Comparison of ENCODE assay signal across 1 cellular context in the genomic region with DNA sequence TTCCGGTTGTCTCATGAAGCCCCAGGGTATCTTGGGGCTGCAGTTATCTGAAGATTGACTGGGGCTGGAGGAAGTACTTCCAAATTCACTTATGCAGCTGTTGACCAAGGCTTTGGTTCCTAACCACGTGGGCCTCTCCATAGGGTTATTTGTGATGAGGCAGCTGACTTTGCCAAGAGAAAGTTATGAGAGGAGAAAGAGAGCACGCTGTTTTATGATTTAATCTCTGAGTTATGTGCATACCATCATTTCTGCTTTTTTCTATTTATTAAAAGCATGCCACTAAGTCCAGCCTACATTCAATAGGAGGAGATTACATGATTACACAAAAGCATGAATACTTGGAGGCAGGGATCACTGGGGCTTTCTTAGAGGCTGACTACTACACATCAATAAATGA.
TF ChIP-seq lines count a peak whose summit lies in the region.

No MANE protein-coding gene starts in this region.

TF ChIP-seq in HepG2, 621 proteins besides CTCF, POLR2A, EP300 and RAD21:
- no peak for TF ChIP-seq BHLHE40 (IDR thresholded peaks at IDR 0.05; ENCODE audit: low read length)
- TF ChIP-seq HNF4A (CRISPR knock-in tag; IDR thresholded peaks at IDR 0.05) = no peak
- TF ChIP-seq ZNF563 (CRISPR knock-in tag; IDR thresholded peaks at IDR 0.05) = no peak
- no peak for TF ChIP-seq ZNF530 (CRISPR knock-in tag; IDR thresholded peaks at IDR 0.05; ENCODE audit: low read depth)
- TF ChIP-seq NFE2 (CRISPR knock-in tag; IDR thresholded peaks at IDR 0.05) = no peak
- TF ChIP-seq SUZ12 (IDR thresholded peaks at IDR 0.05; ENCODE audit: low read depth, low read length) = no peak
- TF ChIP-seq ZNF17 (CRISPR knock-in tag; IDR thresholded peaks at IDR 0.05) = no peak
- TF ChIP-seq ZNF652 (CRISPR knock-in tag; IDR thresholded peaks at IDR 0.05; ENCODE audit: borderline replicate concordance, low read depth) = no peak
- TF ChIP-seq ESRRA (CRISPR knock-in tag; IDR thresholded peaks at IDR 0.05; ENCODE audit: low read depth) = no peak
- TF ChIP-seq, protein P1, sequence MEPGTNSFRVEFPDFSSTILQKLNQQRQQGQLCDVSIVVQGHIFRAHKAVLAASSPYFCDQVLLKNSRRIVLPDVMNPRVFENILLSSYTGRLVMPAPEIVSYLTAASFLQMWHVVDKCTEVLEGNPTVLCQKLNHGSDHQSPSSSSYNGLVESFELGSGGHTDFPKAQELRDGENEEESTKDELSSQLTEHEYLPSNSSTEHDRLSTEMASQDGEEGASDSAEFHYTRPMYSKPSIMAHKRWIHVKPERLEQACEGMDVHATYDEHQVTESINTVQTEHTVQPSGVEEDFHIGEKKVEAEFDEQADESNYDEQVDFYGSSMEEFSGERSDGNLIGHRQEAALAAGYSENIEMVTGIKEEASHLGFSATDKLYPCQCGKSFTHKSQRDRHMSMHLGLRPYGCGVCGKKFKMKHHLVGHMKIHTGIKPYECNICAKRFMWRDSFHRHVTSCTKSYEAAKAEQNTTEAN (CRISPR knock-in tag; conservative IDR thresholded peaks at IDR 0.05) = no peak
- TF ChIP-seq, protein P2, sequence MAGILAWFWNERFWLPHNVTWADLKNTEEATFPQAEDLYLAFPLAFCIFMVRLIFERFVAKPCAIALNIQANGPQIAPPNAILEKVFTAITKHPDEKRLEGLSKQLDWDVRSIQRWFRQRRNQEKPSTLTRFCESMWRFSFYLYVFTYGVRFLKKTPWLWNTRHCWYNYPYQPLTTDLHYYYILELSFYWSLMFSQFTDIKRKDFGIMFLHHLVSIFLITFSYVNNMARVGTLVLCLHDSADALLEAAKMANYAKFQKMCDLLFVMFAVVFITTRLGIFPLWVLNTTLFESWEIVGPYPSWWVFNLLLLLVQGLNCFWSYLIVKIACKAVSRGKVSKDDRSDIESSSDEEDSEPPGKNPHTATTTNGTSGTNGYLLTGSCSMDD (CRISPR knock-in tag; IDR thresholded peaks at IDR 0.05) = no peak
- no peak for TF ChIP-seq HIVEP1 (CRISPR knock-in tag; IDR thresholded peaks at IDR 0.05)
- TF ChIP-seq, protein P3, sequence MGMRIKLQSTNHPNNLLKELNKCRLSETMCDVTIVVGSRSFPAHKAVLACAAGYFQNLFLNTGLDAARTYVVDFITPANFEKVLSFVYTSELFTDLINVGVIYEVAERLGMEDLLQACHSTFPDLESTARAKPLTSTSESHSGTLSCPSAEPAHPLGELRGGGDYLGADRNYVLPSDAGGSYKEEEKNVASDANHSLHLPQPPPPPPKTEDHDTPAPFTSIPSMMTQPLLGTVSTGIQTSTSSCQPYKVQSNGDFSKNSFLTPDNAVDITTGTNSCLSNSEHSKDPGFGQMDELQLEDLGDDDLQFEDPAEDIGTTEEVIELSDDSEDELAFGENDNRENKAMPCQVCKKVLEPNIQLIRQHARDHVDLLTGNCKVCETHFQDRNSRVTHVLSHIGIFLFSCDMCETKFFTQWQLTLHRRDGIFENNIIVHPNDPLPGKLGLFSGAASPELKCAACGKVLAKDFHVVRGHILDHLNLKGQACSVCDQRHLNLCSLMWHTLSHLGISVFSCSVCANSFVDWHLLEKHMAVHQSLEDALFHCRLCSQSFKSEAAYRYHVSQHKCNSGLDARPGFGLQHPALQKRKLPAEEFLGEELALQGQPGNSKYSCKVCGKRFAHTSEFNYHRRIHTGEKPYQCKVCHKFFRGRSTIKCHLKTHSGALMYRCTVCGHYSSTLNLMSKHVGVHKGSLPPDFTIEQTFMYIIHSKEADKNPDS (CRISPR knock-in tag; IDR thresholded peaks at IDR 0.05) = no peak
- TF ChIP-seq, protein P4, sequence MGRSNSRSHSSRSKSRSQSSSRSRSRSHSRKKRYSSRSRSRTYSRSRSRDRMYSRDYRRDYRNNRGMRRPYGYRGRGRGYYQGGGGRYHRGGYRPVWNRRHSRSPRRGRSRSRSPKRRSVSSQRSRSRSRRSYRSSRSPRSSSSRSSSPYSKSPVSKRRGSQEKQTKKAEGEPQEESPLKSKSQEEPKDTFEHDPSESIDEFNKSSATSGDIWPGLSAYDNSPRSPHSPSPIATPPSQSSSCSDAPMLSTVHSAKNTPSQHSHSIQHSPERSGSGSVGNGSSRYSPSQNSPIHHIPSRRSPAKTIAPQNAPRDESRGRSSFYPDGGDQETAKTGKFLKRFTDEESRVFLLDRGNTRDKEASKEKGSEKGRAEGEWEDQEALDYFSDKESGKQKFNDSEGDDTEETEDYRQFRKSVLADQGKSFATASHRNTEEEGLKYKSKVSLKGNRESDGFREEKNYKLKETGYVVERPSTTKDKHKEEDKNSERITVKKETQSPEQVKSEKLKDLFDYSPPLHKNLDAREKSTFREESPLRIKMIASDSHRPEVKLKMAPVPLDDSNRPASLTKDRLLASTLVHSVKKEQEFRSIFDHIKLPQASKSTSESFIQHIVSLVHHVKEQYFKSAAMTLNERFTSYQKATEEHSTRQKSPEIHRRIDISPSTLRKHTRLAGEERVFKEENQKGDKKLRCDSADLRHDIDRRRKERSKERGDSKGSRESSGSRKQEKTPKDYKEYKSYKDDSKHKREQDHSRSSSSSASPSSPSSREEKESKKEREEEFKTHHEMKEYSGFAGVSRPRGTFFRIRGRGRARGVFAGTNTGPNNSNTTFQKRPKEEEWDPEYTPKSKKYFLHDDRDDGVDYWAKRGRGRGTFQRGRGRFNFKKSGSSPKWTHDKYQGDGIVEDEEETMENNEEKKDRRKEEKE (IDR thresholded peaks at IDR 0.05) = no peak
- no peak for TF ChIP-seq ZNF232 (CRISPR knock-in tag; IDR thresholded peaks at IDR 0.05; ENCODE audit: borderline replicate concordance)
- no peak for TF ChIP-seq ZKSCAN8 (CRISPR knock-in tag; IDR thresholded peaks at IDR 0.05; ENCODE audit: borderline replicate concordance)
- TF ChIP-seq, protein P5, sequence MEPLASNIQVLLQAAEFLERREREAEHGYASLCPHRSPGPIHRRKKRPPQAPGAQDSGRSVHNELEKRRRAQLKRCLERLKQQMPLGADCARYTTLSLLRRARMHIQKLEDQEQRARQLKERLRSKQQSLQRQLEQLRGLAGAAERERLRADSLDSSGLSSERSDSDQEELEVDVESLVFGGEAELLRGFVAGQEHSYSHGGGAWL (CRISPR knock-in tag; IDR thresholded peaks at IDR 0.05) = no peak
- no peak for TF ChIP-seq JUNB (CRISPR knock-in tag; IDR thresholded peaks at IDR 0.05; ENCODE audit: borderline replicate concordance)
- TF ChIP-seq ZFP90 (CRISPR knock-in tag; IDR thresholded peaks at IDR 0.05; ENCODE audit: borderline replicate concordance) = no peak
- TF ChIP-seq KLF15 (CRISPR knock-in tag; IDR thresholded peaks at IDR 0.05; ENCODE audit: borderline replicate concordance) = no peak
TF ChIP-seq in HepG2: peak in this region for 0.
